9 cellular contexts compared by ENCODE assay signal in the genomic region with DNA sequence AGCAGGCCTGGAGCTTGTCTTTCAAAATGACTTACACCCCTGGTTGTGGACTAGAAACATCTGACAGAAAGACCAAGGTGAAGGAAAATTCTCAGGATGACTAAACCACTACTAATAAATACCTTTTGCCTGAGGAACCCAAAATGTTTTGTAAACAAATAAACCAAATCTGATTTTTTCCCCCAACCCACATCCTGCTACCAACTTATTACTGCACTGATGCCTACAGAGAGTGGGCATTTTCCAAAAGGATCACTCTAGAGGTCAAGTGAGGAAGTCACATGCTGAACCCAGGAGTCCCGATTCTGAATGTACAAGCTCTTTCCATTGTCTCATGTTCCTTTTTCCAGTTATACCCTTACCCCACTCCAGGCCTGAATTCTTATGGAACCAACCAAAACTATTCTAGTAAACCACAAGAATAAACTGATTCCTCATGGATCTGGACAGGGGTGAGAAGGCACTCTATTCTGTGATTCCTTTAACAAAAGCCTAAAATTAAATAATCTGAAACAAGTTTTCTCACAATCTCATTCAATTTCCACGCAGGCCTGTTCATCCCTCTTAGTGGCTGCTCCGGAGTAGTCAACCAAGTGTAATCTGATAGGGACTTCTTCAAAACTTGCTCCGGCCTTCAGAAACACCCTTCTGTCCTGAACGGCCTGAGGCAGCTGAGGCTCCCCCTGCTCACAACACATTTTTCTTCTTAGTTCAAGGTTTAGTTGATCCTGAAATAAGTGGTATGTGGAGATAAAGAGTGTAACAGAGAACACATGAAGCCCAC. TPM values are rescaled to one million over a fixed set of nuclear protein-coding genes. Genes with fewer than 3 reads are reported as not detected.
A peak's percentile ranks its signal among the peaks of the same experiment; 100 is the strongest.
DNase-seq lines count a peak whose midpoint lies in the region; ATAC-seq, FAIRE-seq and TF ChIP-seq lines count a peak whose summit lies in the region.
"Had no signal": no experiment of that assay in that cellular context is flagged by ENCODE, and none has a peak within 500 bp of the region (broad histone marks: within the 10 kb centered on the region; RNA-seq: fewer than 3 reads in every experiment).

No MANE protein-coding gene starts in this region.

- H3K27me3 Mint-ChIP-seq in activated T-cell treated with anti-CD3 and anti-CD28 coated beads, Interleukin-2, amount 50 U/mL, for 72 hours (ENCODE audit: low read depth): no peaks in the 10 kb centered on the region
- H3K27me3 Mint-ChIP-seq in activated T-helper 1 cell treated with anti-CD3 and anti-CD28 coated beads, Interleukin-12 subunit alpha, Interleukin-12 subunit beta, Interleukin-2, Interleukin-4 antibody, amounts not matched to agents 30 ng/mL and 10 ng/mL and 1 ng/mL, durations not matched to agents 14 hours and 24 hours and 36 hours (ENCODE audit: insufficient read depth): peaks cover 1% of the 10 kb centered on the region

- peak overlapping the region; percentile 74 to 88 for H3K9ac ChIP-seq in kidney (ENCODE audit: low read length in 2 of 2)

- no peak for TF ChIP-seq POLR2A in transverse colon (IDR thresholded peaks at IDR 0.05)

- TF ChIP-seq CTCF in kidney (IDR thresholded peaks at IDR 0.05; ENCODE audit: borderline replicate concordance, extremely low read depth, insufficient read depth) (no peak), transverse colon (IDR thresholded peaks at IDR 0.05) (no peak), RWPE1 (conservative IDR thresholded peaks at IDR 0.05; ENCODE audit: low read depth) (no peak)

- in situ Hi-C loops in transverse colon (cut with MboI; ENCODE audit: low pct_ligation_motif_present in 1 of 4, low pct_unique_long_range_greater_than_20kb in 1 of 4, low sequenced_read_pairs in 3 of 4): no loop called here

- CTCF ChIA-PET in RWPE1 (lab: Yijun Ruan, JAX): interaction anchor here (0.7 to 1.4 kb wide), 2 partner anchors 9 to 25 kb away, joined by 3 to 5 read pairs; no protein-coding TSS in a partner anchor

- ATAC-seq in activated T-cell treated with anti-CD3 and anti-CD28 coated beads, Interleukin-2, amount 50 U/mL, for 72 hours (replicated peaks in 1 of 2): no peak

- H3K36me3 ChIP-seq in kidney (ENCODE audit: control insufficient read depth in 1 of 2, insufficient read depth in 2 of 2, low read length in 2 of 2) (peaks cover 5 to 14% of the 10 kb centered on the region in 2 donors), transverse colon (peaks cover 0 to 9% (median 4%) of the 10 kb centered on the region in 4 donors)

- H3K27me3 ChIP-seq in transverse colon: no peaks in the 10 kb centered on the region

- TF ChIP-seq EP300 in transverse colon (IDR thresholded peaks at IDR 0.05; ENCODE audit: low read depth): no peak

- 43 to 64% methylated on average over 4 to 5 of the region's 5 CpGs for WGBS in transverse colon (ENCODE audit: low coverage in 1 of 2), 2 donors

- H3K27ac ChIP-seq in kidney (ENCODE audit: low read depth in 2 of 2, low read length in 2 of 2) (peak overlapping the region in 1 of 2 donors; percentile 81), transverse colon (peak overlapping the region; percentile 91 to 94 (median 93)), RWPE1 (no peak overlapping the region)

- H3K4me1 Mint-ChIP-seq in activated T-cell treated with anti-CD3 and anti-CD28 coated beads, Interleukin-2, amount 50 U/mL, for 72 hours (ENCODE audit: low read depth): peaks cover 56% of the 10 kb centered on the region
- H3K4me1 Mint-ChIP-seq in activated T-helper 1 cell treated with anti-CD3 and anti-CD28 coated beads, Interleukin-12 subunit alpha, Interleukin-12 subunit beta, Interleukin-2, Interleukin-4 antibody, amounts not matched to agents 30 ng/mL and 10 ng/mL and 1 ng/mL, durations not matched to agents 14 hours and 24 hours and 36 hours (ENCODE audit: low read depth): peaks cover 44% of the 10 kb centered on the region

- FAIRE-seq in kidney (lab: Jason Lieb, UNC): no peak
- FAIRE-seq: G401.6 had no signal

- H3K4me1 ChIP-seq in kidney (ENCODE audit: control insufficient read depth in 1 of 2, insufficient read depth in 1 of 2, low read depth in 1 of 2, low read length in 2 of 2): peaks cover 3 to 13% of the 10 kb centered on the region in 2 donors
- peaks cover 6 to 29% (median 25%) of the 10 kb centered on the region in 4 donors for H3K4me1 ChIP-seq in transverse colon

- DNase-seq in activated T-cell treated with anti-CD3 and anti-CD28 coated beads, Interleukin-2, amount 50 U/mL, for 72 hours: no peak
- no peak for DNase-seq in activated T-cell treated with anti-CD3 and anti-CD28 coated beads, Interleukin-2, amount 50 U/mL, for 1 hour
- DNase-seq in activated T-helper 1 cell treated with anti-CD3 and anti-CD28 coated beads, Interleukin-12 subunit alpha, Interleukin-12 subunit beta, Interleukin-2, Interleukin-4 antibody, amounts not matched to agents 30 ng/mL and 10 ng/mL and 1 ng/mL, durations not matched to agents 14 hours and 24 hours and 36 hours (ENCODE audit: low spot score): no peak
- DNase-seq in kidney (no peak), transverse colon (no peak), NCI-H2107 (lab: John Stamatoyannopoulos, UW) (no peak), RWPE1 (ENCODE audit: low spot score) (no peak), NCI-H526 (lab: John Stamatoyannopoulos, UW) (no peak)

- intact Hi-C loops in activated T-helper 1 cell treated with anti-CD3 and anti-CD28 coated beads, Interleukin-12 subunit alpha, Interleukin-12 subunit beta, Interleukin-2, Interleukin-4 antibody, amounts not matched to agents 30 ng/mL and 10 ng/mL and 1 ng/mL, durations not matched to agents 14 hours and 24 hours and 36 hours (cut with micrococcal nuclease): loop anchor here (2.0 to 5.0 kb wide), 4 partner anchors 169 to 497 kb away; a partner anchor contains a TSS
- intact Hi-C loops in kidney (cut with DNase I): no loop called here
- intact Hi-C loops in transverse colon (cut with DNase I; ENCODE audit: low total_unique reads): no loop called here

- H3K4me3 ChIP-seq in kidney (ENCODE audit: low read length in 2 of 2) (peak overlapping the region; percentile 83 to 97), transverse colon (peak overlapping the region in 3 of 4 donors; percentile 77 to 95 (median 90))

- POLR2A ChIA-PET in RWPE1 (lab: Yijun Ruan, JAX; ENCODE audit: low non-redundant PET): no interaction called here

- peak overlapping the region; percentile 94 to 95 for H3K4me3 Mint-ChIP-seq in activated T-cell treated with anti-CD3 and anti-CD28 coated beads, Interleukin-2, amount 50 U/mL, for 72 hours
- H3K4me3 Mint-ChIP-seq in activated T-helper 1 cell treated with anti-CD3 and anti-CD28 coated beads, Interleukin-12 subunit alpha, Interleukin-12 subunit beta, Interleukin-2, Interleukin-4 antibody, amounts not matched to agents 30 ng/mL and 10 ng/mL and 1 ng/mL, durations not matched to agents 14 hours and 24 hours and 36 hours: peak overlapping the region; percentile 91

- peak overlapping the region; percentile 94 for H3K27ac Mint-ChIP-seq in activated T-cell treated with anti-CD3 and anti-CD28 coated beads, Interleukin-2, amount 50 U/mL, for 72 hours
- peak overlapping the region; percentile 90 for H3K27ac Mint-ChIP-seq in activated T-helper 1 cell treated with anti-CD3 and anti-CD28 coated beads, Interleukin-12 subunit alpha, Interleukin-12 subunit beta, Interleukin-2, Interleukin-4 antibody, amounts not matched to agents 30 ng/mL and 10 ng/mL and 1 ng/mL, durations not matched to agents 14 hours and 24 hours and 36 hours

- H3K9me3 Mint-ChIP-seq in activated T-cell treated with anti-CD3 and anti-CD28 coated beads, Interleukin-2, amount 50 U/mL, for 72 hours: no peaks in the 10 kb centered on the region
- H3K9me3 Mint-ChIP-seq in activated T-helper 1 cell treated with anti-CD3 and anti-CD28 coated beads, Interleukin-12 subunit alpha, Interleukin-12 subunit beta, Interleukin-2, Interleukin-4 antibody, amounts not matched to agents 30 ng/mL and 10 ng/mL and 1 ng/mL, durations not matched to agents 14 hours and 24 hours and 36 hours: no peaks in the 10 kb centered on the region

- H3K9me3 ChIP-seq in kidney (ENCODE audit: control insufficient read depth in 1 of 2, low read length in 2 of 2): no peaks in the 10 kb centered on the region
- no peaks in the 10 kb centered on the region for H3K9me3 ChIP-seq in transverse colon

- H3K36me3 Mint-ChIP-seq in activated T-cell treated with anti-CD3 and anti-CD28 coated beads, Interleukin-2, amount 50 U/mL, for 72 hours (ENCODE audit: insufficient read depth in 2 of 2): peaks cover 10 to 13% of the 10 kb centered on the region in 2 donors
- peaks cover 19% of the 10 kb centered on the region for H3K36me3 Mint-ChIP-seq in activated T-helper 1 cell treated with anti-CD3 and anti-CD28 coated beads, Interleukin-12 subunit alpha, Interleukin-12 subunit beta, Interleukin-2, Interleukin-4 antibody, amounts not matched to agents 30 ng/mL and 10 ng/mL and 1 ng/mL, durations not matched to agents 14 hours and 24 hours and 36 hours (ENCODE audit: low read depth)

RNA-seq across cellular contexts. Expression of a gene that starts 1.4 kb away (rescaled TPM):
- 10 to 100 TPM; 64.8 to 71.4 TPM for total RNA-seq in activated T-cell treated with anti-CD3 and anti-CD28 coated beads, Interleukin-2, amount 50 U/mL, for 72 hours
- total RNA-seq in activated T-helper 1 cell treated with anti-CD3 and anti-CD28 coated beads, Interleukin-12 subunit alpha, Interleukin-12 subunit beta, Interleukin-2, Interleukin-4 antibody, amounts not matched to agents 30 ng/mL and 10 ng/mL and 1 ng/mL, durations not matched to agents 14 hours and 24 hours and 36 hours: 52.4 and 54.7 TPM in 2 replicates
- total RNA-seq in kidney (60.9 TPM), transverse colon (10 to 100 TPM; 68.0 to 95.9 (median 79.8) TPM)
- 43.5 TPM for polyA plus RNA-seq in kidney (ENCODE audit: insufficient read depth, low read depth, low replicate concordance)

RNA-seq across cellular contexts. Expression of a gene that starts 21.2 kb away (rescaled TPM):
- 10 to 100 TPM; 67.6 to 95.4 TPM for total RNA-seq in activated T-cell treated with anti-CD3 and anti-CD28 coated beads, Interleukin-2, amount 50 U/mL, for 72 hours
- total RNA-seq in activated T-helper 1 cell treated with anti-CD3 and anti-CD28 coated beads, Interleukin-12 subunit alpha, Interleukin-12 subunit beta, Interleukin-2, Interleukin-4 antibody, amounts not matched to agents 30 ng/mL and 10 ng/mL and 1 ng/mL, durations not matched to agents 14 hours and 24 hours and 36 hours: 78.1 and 83.4 TPM in 2 replicates
- total RNA-seq in kidney (46.6 TPM), transverse colon (10 to 100 TPM; 17.7 to 61.0 (median 35.4) TPM)
- polyA plus RNA-seq in kidney (ENCODE audit: insufficient read depth, low read depth, low replicate concordance): 17.9 TPM

RNA-seq across cellular contexts. Expression of a gene that starts 43.7 kb away (rescaled TPM):
- 10 to 100 TPM; 39.9 to 40.3 TPM for total RNA-seq in activated T-cell treated with anti-CD3 and anti-CD28 coated beads, Interleukin-2, amount 50 U/mL, for 72 hours
- total RNA-seq in activated T-helper 1 cell treated with anti-CD3 and anti-CD28 coated beads, Interleukin-12 subunit alpha, Interleukin-12 subunit beta, Interleukin-2, Interleukin-4 antibody, amounts not matched to agents 30 ng/mL and 10 ng/mL and 1 ng/mL, durations not matched to agents 14 hours and 24 hours and 36 hours: 26.9 and 27.3 TPM in 2 replicates
- total RNA-seq in kidney: 30.3 TPM
- 8.5 TPM for polyA plus RNA-seq in kidney (ENCODE audit: insufficient read depth, low read depth, low replicate concordance)
- total RNA-seq in transverse colon: 10 to 100 TPM; 24.5 to 41.9 (median 31.5) TPM

RNA-seq across cellular contexts. Expression of a gene that starts 46.7 kb away (rescaled TPM):
- total RNA-seq in activated T-cell treated with anti-CD3 and anti-CD28 coated beads, Interleukin-2, amount 50 U/mL, for 72 hours: not detected
- not detected in 2 replicates for total RNA-seq in activated T-helper 1 cell treated with anti-CD3 and anti-CD28 coated beads, Interleukin-12 subunit alpha, Interleukin-12 subunit beta, Interleukin-2, Interleukin-4 antibody, amounts not matched to agents 30 ng/mL and 10 ng/mL and 1 ng/mL, durations not matched to agents 14 hours and 24 hours and 36 hours
- total RNA-seq in kidney (50.0 TPM), transverse colon (1,000 to 10,000 TPM; 1,079 to 3,856 (median 3,214) TPM)
- 161 TPM for polyA plus RNA-seq in kidney (ENCODE audit: insufficient read depth, low read depth, low replicate concordance)
